8 cellular contexts compared by ENCODE assay signal in genomic region chr11:35035894-35036408, GRCh38.
DNase-seq lines count a peak whose midpoint lies in the region; TF ChIP-seq lines count a peak whose summit lies in the region.

No MANE protein-coding gene starts in this region.

- POLR2A ChIA-PET in MCF 10A (lab: Yijun Ruan, JAX): interaction anchor here (0.9 to 1.9 kb wide), 3 partner anchors 104 to 355 kb away, joined by 3 to 5 read pairs (median 3); no protein-coding TSS in a partner anchor

- H3K4me1 ChIP-seq in breast epithelium (no peaks in the 10 kb centered on the region), subcutaneous abdominal adipose tissue (ENCODE audit: control insufficient read depth in 5 of 5, insufficient read depth in 5 of 5, low read length in 5 of 5) (peaks cover 0 to 3% (median 0%) of the 10 kb centered on the region in 5 donors)

- H3K27ac Mint-ChIP-seq in MCF 10A (ENCODE audit: low read depth, unreplicated experiment): no peak overlapping the region
- peak overlapping the region; percentile 90 for H3K27ac Mint-ChIP-seq in dendritic cell treated with granulocyte-macrophage colony-stimulating factor and Interleukin-4, amounts not matched to agents 40 ng/mL and 50 ng/mL, for 4 days

- no peak overlapping the region for H3K4me3 Mint-ChIP-seq in MCF 10A (ENCODE audit: unreplicated experiment)
- H3K4me3 Mint-ChIP-seq in dendritic cell treated with granulocyte-macrophage colony-stimulating factor and Interleukin-4, amounts not matched to agents 40 ng/mL and 50 ng/mL, for 4 days: no peak overlapping the region

- BruUV-seq in MCF 10A (replicated peaks; lab: Mats Ljungman, UMichigan): no TSS peak

- no peaks in the 10 kb centered on the region for H3K9me3 Mint-ChIP-seq in MCF 10A (ENCODE audit: unreplicated experiment)
- H3K9me3 Mint-ChIP-seq in dendritic cell treated with granulocyte-macrophage colony-stimulating factor and Interleukin-4, amounts not matched to agents 40 ng/mL and 50 ng/mL, for 4 days: peaks cover 29% of the 10 kb centered on the region

- no peaks in the 10 kb centered on the region for H3K9me3 ChIP-seq in breast epithelium
- no peaks in the 10 kb centered on the region; the same call in 1 of the 2 replicates for H3K9me3 ChIP-seq in MG63
- H3K9me3 ChIP-seq in subcutaneous abdominal adipose tissue (ENCODE audit: control insufficient read depth in 5 of 5, low read length in 5 of 5): no peaks in the 10 kb centered on the region

- no peak overlapping the region for H3K9ac ChIP-seq in subcutaneous abdominal adipose tissue (ENCODE audit: low read length in 5 of 5)

- TF ChIP-seq POLR2A in breast epithelium (IDR thresholded peaks at IDR 0.05): no peak

- CTCF ChIA-PET in MCF 10A (lab: Yijun Ruan, JAX): no interaction called here

- H3K27me3 ChIP-seq in breast epithelium (no peaks in the 10 kb centered on the region), MG63 (no peaks in the 10 kb centered on the region), subcutaneous abdominal adipose tissue (ENCODE audit: control insufficient read depth in 5 of 5, insufficient read depth in 4 of 5, low read length in 5 of 5) (no peaks in the 10 kb centered on the region)

- peaks cover 33% of the 10 kb centered on the region for H3K4me1 Mint-ChIP-seq in MCF 10A (ENCODE audit: insufficient read depth, unreplicated experiment)
- H3K4me1 Mint-ChIP-seq in dendritic cell treated with granulocyte-macrophage colony-stimulating factor and Interleukin-4, amounts not matched to agents 40 ng/mL and 50 ng/mL, for 4 days (ENCODE audit: low read depth): peaks cover 74% of the 10 kb centered on the region

- intact Hi-C loops in MCF 10A (cut with micrococcal nuclease) (no loop called here), breast epithelium (cut with DNase I; ENCODE audit: low total_unique reads) (no loop called here)
- intact Hi-C loops in dendritic cell treated with granulocyte-macrophage colony-stimulating factor and Interleukin-4, amounts not matched to agents 40 ng/mL and 50 ng/mL, for 4 days (cut with micrococcal nuclease): no loop called here

- H3K4me3 ChIP-seq in breast epithelium: no peak overlapping the region
- no peak overlapping the region for H3K4me3 ChIP-seq in MG63
- H3K4me3 ChIP-seq in subcutaneous abdominal adipose tissue (ENCODE audit: low read depth in 1 of 5, low read length in 5 of 5): no peak overlapping the region

- H3K36me3 ChIP-seq in breast epithelium (no peaks in the 10 kb centered on the region), MG63 (no peaks in the 10 kb centered on the region; the same call in 1 of the 2 replicates), subcutaneous abdominal adipose tissue (ENCODE audit: control insufficient read depth in 5 of 5, insufficient read depth in 5 of 5, low read length in 5 of 5) (no peaks in the 10 kb centered on the region)

- peak; percentile 88 for DNase-seq in MCF 10A (ENCODE audit: unreplicated experiment)
- no peak for DNase-seq in breast epithelium (ENCODE audit: low spot score in 2 of 2)
- peak; percentile 78 for DNase-seq in MG63
- no peak for DNase-seq in activated gamma-delta T cell (lab: John Stamatoyannopoulos, UW)
- no peak for DNase-seq in cerebellar cortex (ENCODE audit: low spot score)
- no peak for DNase-seq in stimulated activated naive CD4-positive, alpha-beta T cell treated with Interleukin-2 at 50 U/mL for 16 hours (lab: John Stamatoyannopoulos, UW)

- H3K27ac ChIP-seq in breast epithelium: no peak overlapping the region
- H3K27ac ChIP-seq in subcutaneous abdominal adipose tissue (ENCODE audit: low read depth, low read length): peak overlapping the region; percentile 4

- H3K36me3 Mint-ChIP-seq in MCF 10A (ENCODE audit: insufficient read depth, unreplicated experiment): no peaks in the 10 kb centered on the region
- peaks cover 8% of the 10 kb centered on the region for H3K36me3 Mint-ChIP-seq in dendritic cell treated with granulocyte-macrophage colony-stimulating factor and Interleukin-4, amounts not matched to agents 40 ng/mL and 50 ng/mL, for 4 days (ENCODE audit: low read depth)

- TF ChIP-seq CTCF in MCF 10A (IDR thresholded peaks at IDR 0.05; ENCODE audit: unreplicated experiment) (no peak), breast epithelium (IDR thresholded peaks at IDR 0.05) (no peak)

- no peaks in the 10 kb centered on the region for H3K27me3 Mint-ChIP-seq in MCF 10A (ENCODE audit: insufficient read depth, unreplicated experiment)
- H3K27me3 Mint-ChIP-seq in dendritic cell treated with granulocyte-macrophage colony-stimulating factor and Interleukin-4, amounts not matched to agents 40 ng/mL and 50 ng/mL, for 4 days: no peaks in the 10 kb centered on the region

Comparison
In these comparisons a context has a peak if more than half of its experiments do, and no peak if none do; other contexts are left out.
1. DNase-seq: peak in MCF 10A (single experiment) and MG63 (single experiment); none in breast epithelium (0 of 2), activated gamma-delta T cell (single experiment), cerebellar cortex (single experiment) and stimulated activated naive CD4-positive, alpha-beta T cell treated with Interleukin-2 at 50 U/mL for 16 hours (single experiment).